In the genomic region with DNA sequence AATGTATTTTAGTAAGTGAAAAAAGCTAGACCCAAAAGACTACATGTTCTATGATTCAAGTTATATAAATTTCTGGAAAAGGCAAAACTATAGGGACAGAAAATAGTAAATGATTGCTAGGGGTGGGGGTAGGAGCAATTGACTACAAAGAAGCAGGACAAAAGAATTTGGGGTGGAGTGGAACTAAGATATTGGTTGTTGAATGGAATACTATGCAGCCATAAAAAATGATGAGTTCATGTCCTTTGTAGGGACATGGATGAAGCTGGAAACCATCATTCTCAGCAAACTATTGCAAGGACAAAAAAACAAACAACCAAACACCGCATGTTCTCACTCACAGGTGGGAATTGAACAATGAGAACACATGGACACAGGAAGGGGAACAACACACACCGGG, we compare ENCODE assay signal across 2 cellular contexts.
A peak's percentile ranks its signal among the peaks of the same experiment; 100 is the strongest.
TF ChIP-seq lines count a peak whose summit lies in the region.

No MANE protein-coding gene starts in this region.

TF ChIP-seq in HEK293, 187 proteins besides CTCF, POLR2A, EP300 and RAD21:
- peak; percentile 93 for TF ChIP-seq ZNF146 (tag by site-specific recombination; IDR thresholded peaks at IDR 0.05)

TF ChIP-seq in K562, 482 proteins besides CTCF, POLR2A, EP300 and RAD21:
- TF ChIP-seq ZNF146 (CRISPR knock-in tag; IDR thresholded peaks at IDR 0.05; ENCODE audit: unreplicated experiment) = peak; percentile 80
TF ChIP-seq in K562: peak in this region for 1; not testable (repeated sequence) for 481.
